ENCODE assay signal across 20 cellular contexts in the genomic region with DNA sequence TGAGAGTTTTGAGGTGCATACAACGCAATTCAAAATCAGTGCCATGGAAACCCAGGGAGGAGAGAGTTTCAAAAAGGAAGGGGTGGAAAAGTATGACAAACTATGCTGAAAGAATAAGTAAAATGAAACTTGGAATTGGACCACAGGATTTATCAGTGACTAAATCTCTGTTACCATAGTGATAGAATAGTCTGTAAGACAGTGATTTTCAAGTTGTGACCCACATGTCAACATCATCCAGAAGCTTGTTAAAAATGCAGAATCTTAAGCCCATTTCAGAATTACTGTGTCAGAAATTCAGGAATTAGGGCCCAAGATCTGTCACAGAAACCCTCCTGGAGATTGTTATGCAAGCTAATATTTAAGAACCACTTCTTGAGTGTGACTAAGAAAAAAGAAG.
DNase-seq lines count a peak whose midpoint lies in the region; ATAC-seq, FAIRE-seq and TF ChIP-seq lines count a peak whose summit lies in the region.
"Had no signal": no experiment of that assay in that cellular context is flagged by ENCODE, and none has a peak within 500 bp of the region (broad histone marks: within the 10 kb centered on the region; RNA-seq: fewer than 3 reads in every experiment).

No MANE protein-coding gene starts in this region.

- no peak overlapping the region for H3K4me2 ChIP-seq in astrocyte (ENCODE audit: low read length)
- no peak overlapping the region for H3K4me2 ChIP-seq in parathyroid adenoma (ENCODE audit: low read length)
- H3K4me2 ChIP-seq: A549; BLaER1 treated with 17β-estradiol and CSF1 and Interleukin-3, amounts not matched to agents 10 nM and 100 nM; KMS-11; PC-9 had no signal

- H3K79me2 ChIP-seq in astrocyte (ENCODE audit: insufficient read depth, low read length) = no peaks in the 10 kb centered on the region
- no peaks in the 10 kb centered on the region for H3K79me2 ChIP-seq in parathyroid adenoma

- H3K4me1 ChIP-seq in astrocyte (ENCODE audit: insufficient read depth, low read length) (no peaks in the 10 kb centered on the region), parathyroid adenoma (peaks cover 6% of the 10 kb centered on the region)
- H3K4me1 ChIP-seq: A549; BLaER1 treated with 17β-estradiol and CSF1 and Interleukin-3, amounts not matched to agents 10 nM and 100 nM; SJCRH30 had no signal

- H3K4me3 Mint-ChIP-seq in astrocyte (ENCODE audit: unreplicated experiment) = no peak overlapping the region
- H3K4me3 Mint-ChIP-seq: CD8-positive, alpha-beta T cell had no signal

- H3K36me3 ChIP-seq in astrocyte (ENCODE audit: insufficient read depth, low read length) = no peaks in the 10 kb centered on the region
- no peaks in the 10 kb centered on the region for H3K36me3 ChIP-seq in parathyroid adenoma (ENCODE audit: control insufficient read depth, insufficient read depth, low read length)
- H3K36me3 ChIP-seq: BLaER1 treated with 17β-estradiol and CSF1 and Interleukin-3, amounts not matched to agents 10 nM and 100 nM; SJCRH30 had no signal

- no peak overlapping the region for H3K9ac ChIP-seq in astrocyte (ENCODE audit: low read length)
- H3K9ac ChIP-seq in parathyroid adenoma = no peak overlapping the region
- H3K9ac ChIP-seq: BLaER1 treated with 17β-estradiol and CSF1 and Interleukin-3, amounts not matched to agents 10 nM and 100 nM; KMS-11 had no signal

- no peaks in the 10 kb centered on the region for H3K36me3 Mint-ChIP-seq in astrocyte (ENCODE audit: low read depth, unreplicated experiment)
- H3K36me3 Mint-ChIP-seq: CD8-positive, alpha-beta T cell had no signal

- H3K9me3 ChIP-seq in astrocyte (ENCODE audit: insufficient read depth, low read depth, low read length) = no peaks in the 10 kb centered on the region
- H3K9me3 ChIP-seq in parathyroid adenoma (ENCODE audit: control insufficient read depth, low read length) = no peaks in the 10 kb centered on the region
- H3K9me3 ChIP-seq: A549; BLaER1 treated with 17β-estradiol and CSF1 and Interleukin-3, amounts not matched to agents 10 nM and 100 nM; SJCRH30 had no signal

- no peak overlapping the region for H3K4me3 ChIP-seq in astrocyte (ENCODE audit: insufficient read depth, low read depth, low read length)
- H3K4me3 ChIP-seq in fibroblast of villous mesenchyme (ENCODE audit: low read depth, low read length) = no peak overlapping the region
- H3K4me3 ChIP-seq in parathyroid adenoma (ENCODE audit: low read depth, low read length) = no peak overlapping the region
- H3K4me3 ChIP-seq: A549; BLaER1 treated with 17β-estradiol and CSF1 and Interleukin-3, amounts not matched to agents 10 nM and 100 nM; GM12878; PC-9; SJCRH30 had no signal

- FAIRE-seq in astrocyte (lab: Jason Lieb, UNC) = no peak
- FAIRE-seq: GM12878, H1 had no signal

- DNase-seq in EH (ENCODE audit: low read depth) (peak; percentile 27), astrocyte (ENCODE audit: low read depth) (peak; percentile 28), fibroblast of villous mesenchyme (ENCODE audit: low read depth) (peak; percentile 5), GM19240 (ENCODE audit: insufficient read length, low spot score) (no peak), NCI-H2227 treated with DMSO at 0.1 percent for 48 hours (lab: John Stamatoyannopoulos, UW) (no peak)
- DNase-seq in stimulated activated naive CD4-positive, alpha-beta T cell (lab: John Stamatoyannopoulos, UW) = no peak
- DNase-seq: Calu3; CD8-positive, alpha-beta T cell; EL; NCI-H1930; NCI-H526 treated with DMSO at 0.1 percent for 48 hours; PC-9; SJCRH30 had no signal

- ATAC-seq in GM18873 (IDR thresholded peaks at IDR 0.05; ENCODE audit: low FRiP score, unreplicated experiment) = no peak
- ATAC-seq: A549; CD8-positive, alpha-beta T cell; GM12878 had no signal

- H3K27ac ChIP-seq in astrocyte (ENCODE audit: low read depth, low read length) (no peak overlapping the region), parathyroid adenoma (no peak overlapping the region)
- H3K27ac ChIP-seq: A549; BLaER1 treated with 17β-estradiol and CSF1 and Interleukin-3, amounts not matched to agents 10 nM and 100 nM; KMS-11; PC-9; SJCRH30 had no signal

- H3K9me3 Mint-ChIP-seq in astrocyte (ENCODE audit: unreplicated experiment) = peaks cover 5% of the 10 kb centered on the region

- no peaks in the 10 kb centered on the region for H4K20me1 ChIP-seq in astrocyte (ENCODE audit: insufficient read depth, low read length)
- H4K20me1 ChIP-seq: BLaER1 treated with 17β-estradiol and CSF1 and Interleukin-3, amounts not matched to agents 10 nM and 100 nM had no signal

- H2AFZ ChIP-seq in astrocyte (ENCODE audit: low read depth, low read length) (no peak overlapping the region), parathyroid adenoma (peak overlapping the region; percentile 18)
- H2AFZ ChIP-seq: PC-9 had no signal

- no peaks in the 10 kb centered on the region for H3K27me3 Mint-ChIP-seq in astrocyte (ENCODE audit: low read depth, unreplicated experiment)

- peaks cover 4% of the 10 kb centered on the region for H3K4me1 Mint-ChIP-seq in astrocyte (ENCODE audit: low read depth, unreplicated experiment)

- H3K27me3 ChIP-seq in astrocyte (ENCODE audit: insufficient read depth, low read length) (no peaks in the 10 kb centered on the region), parathyroid adenoma (ENCODE audit: control insufficient read depth, insufficient read depth, low read length) (no peaks in the 10 kb centered on the region)
- H3K27me3 ChIP-seq: BLaER1 treated with 17β-estradiol and CSF1 and Interleukin-3, amounts not matched to agents 10 nM and 100 nM; SJCRH30 had no signal

- no peak for TF ChIP-seq CTCF in astrocyte (IDR thresholded peaks at IDR 0.05; ENCODE audit: insufficient read depth, low read depth, low read length)
- no peak for TF ChIP-seq CTCF in fibroblast of villous mesenchyme (IDR thresholded peaks at IDR 0.05; ENCODE audit: insufficient read depth, low read depth, low read length)
- TF ChIP-seq CTCF in parathyroid adenoma (IDR thresholded peaks at IDR 0.05) = no peak

- H3K27ac Mint-ChIP-seq in astrocyte (ENCODE audit: unreplicated experiment) = no peak overlapping the region
- H3K27ac Mint-ChIP-seq: CD8-positive, alpha-beta T cell had no signal

Comparison
In these comparisons a context has a peak if more than half of its experiments do, and no peak if none do; other contexts are left out.
1. DNase-seq: peak in EH (single experiment), astrocyte (single experiment) and fibroblast of villous mesenchyme (single experiment); none in GM19240 (single experiment), stimulated activated naive CD4-positive, alpha-beta T cell (0 of 6) and NCI-H2227 treated with DMSO at 0.1 percent for 48 hours (single experiment).